10 cellular contexts compared by ENCODE assay signal in genomic region chr12:78865297-78865955, GRCh38. TPM values are rescaled to one million over a fixed set of nuclear protein-coding genes. Genes with fewer than 3 reads are reported as not detected.
DNase-seq lines count a peak whose midpoint lies in the region; ATAC-seq and TF ChIP-seq lines count a peak whose summit lies in the region.
"Had no signal": no experiment of that assay in that cellular context is flagged by ENCODE, and none has a peak within 500 bp of the region (broad histone marks: within the 10 kb centered on the region; RNA-seq: fewer than 3 reads in every experiment).

No MANE protein-coding gene starts in this region.

- H3K27ac ChIP-seq in SK-N-SH (ENCODE audit: low read depth in 2 of 2, low read length in 1 of 2) (peak overlapping the region; percentile 87 to 94), uterus (peak overlapping the region; percentile 68 to 86)

- peak overlapping the region; percentile 79 for H3K4me2 ChIP-seq in SK-N-SH

- peaks cover 3% of the 10 kb centered on the region; the same call in 1 of the 2 replicates for H3K9me3 Mint-ChIP-seq in WTC11

- WGBS in SK-N-SH (ENCODE audit: low lambda C conversion rate): 4% methylated on average over 11 of the region's 11 CpGs

- H4K20me1 ChIP-seq in SK-N-SH (ENCODE audit: insufficient read depth): no peaks in the 10 kb centered on the region; the same call in 1 of the 2 replicates

- no peaks in the 10 kb centered on the region for H3K9me3 ChIP-seq in SK-N-SH
- no peaks in the 10 kb centered on the region for H3K9me3 ChIP-seq in uterus

- intact Hi-C loops in uterus (cut with DNase I; ENCODE audit: low total_unique reads): no loop called here

- TF ChIP-seq EP300 in SK-N-SH (IDR thresholded peaks at IDR 0.05; ENCODE audit: borderline replicate concordance in 1 of 2, low read depth in 1 of 2, low read length in 1 of 2): no peak

- no peaks in the 10 kb centered on the region for H3K36me3 Mint-ChIP-seq in WTC11
- H3K36me3 Mint-ChIP-seq: naive thymus-derived CD8-positive, alpha-beta T cell had no signal

- H3K4me3 ChIP-seq in SK-N-SH (ENCODE audit: low read depth in 2 of 2, low read length in 1 of 2): peak overlapping the region; percentile 90 to 97
- peak overlapping the region; percentile 53 to 70 for H3K4me3 ChIP-seq in uterus

- H3F3A ChIP-seq in SK-N-SH (replicated peaks; ENCODE audit: insufficient read depth): peaks cover 17% of the 10 kb centered on the region

- TF ChIP-seq CTCF in SK-N-SH (IDR thresholded peaks at IDR 0.05): no peak
- no peak for TF ChIP-seq CTCF in WTC11 (IDR thresholded peaks at IDR 0.05)
- TF ChIP-seq CTCF in uterus (IDR thresholded peaks at IDR 0.05): no peak

- no peak for TF ChIP-seq POLR2A in uterus (IDR thresholded peaks at IDR 0.05)

- peaks cover 0 to 24% of the 10 kb centered on the region in 2 experiments for H3K36me3 ChIP-seq in SK-N-SH (replicated peaks in 1 of 2; ENCODE audit: control insufficient read depth in 1 of 2, insufficient read depth in 2 of 2, low read length in 1 of 2)
- no peaks in the 10 kb centered on the region for H3K36me3 ChIP-seq in uterus

- CTCF ChIA-PET in SK-N-SH (lab: Yijun Ruan, JAX): interaction anchor here (0.8 to 2.0 kb wide), 3 partner anchors 9 to 479 kb away, joined by 3 to 6 read pairs (median 4); no protein-coding TSS in a partner anchor
- CTCF ChIA-PET in WTC11 (lab: Charles Lee): no interaction called here

- POLR2A ChIA-PET in SK-N-SH (lab: Yijun Ruan, JAX): interaction anchor here (0.7 to 1.0 kb wide), 2 partner anchors 119 to 472 kb away, joined by 3 read pairs; no protein-coding TSS in a partner anchor
- POLR2A ChIA-PET in WTC11 (lab: Charles Lee): interaction anchor here (0.7 to 0.8 kb wide), 2 partner anchors 20 to 54 kb away, joined by 3 read pairs; no protein-coding TSS in a partner anchor

- H3K9ac ChIP-seq in SK-N-SH: peak overlapping the region; percentile 64

- no peak for TF ChIP-seq RAD21 in SK-N-SH (IDR thresholded peaks at IDR 0.05; ENCODE audit: low read length)

- H2AFZ ChIP-seq in SK-N-SH (ENCODE audit: low read depth): peak overlapping the region; percentile 82

- no peaks in the 10 kb centered on the region for H3K27me3 Mint-ChIP-seq in WTC11 (ENCODE audit: low read depth)

- peak overlapping the region; percentile 96 for H3K4me3 Mint-ChIP-seq in WTC11

- ATAC-seq in SK-N-SH treated with all-trans-retinoic acid at 6 μM for 48 hours (no peak), WTC11 (no peak), GM21723 (IDR thresholded peaks at IDR 0.05; ENCODE audit: unreplicated experiment) (no peak), HG03378 (IDR thresholded peaks at IDR 0.05; ENCODE audit: unreplicated experiment) (no peak)
- ATAC-seq: naive thymus-derived CD8-positive, alpha-beta T cell had no signal

- no peak for DNase-seq in SK-N-SH
- no peak for DNase-seq in WTC11 (ENCODE audit: low spot score)
- peak; percentile 41 for DNase-seq in iPS-NIHi11 (ENCODE audit: low spot score)
- no peak for DNase-seq in uterus
- no peak for DNase-seq in HuH-7.5 (ENCODE audit: low spot score)
- DNase-seq: DMS153; naive thymus-derived CD8-positive, alpha-beta T cell had no signal

- H3K79me2 ChIP-seq in SK-N-SH (ENCODE audit: insufficient read depth): peaks cover 52% of the 10 kb centered on the region

- H3K27me3 ChIP-seq in SK-N-SH (ENCODE audit: insufficient read depth) (no peaks in the 10 kb centered on the region), uterus (no peaks in the 10 kb centered on the region)

- peak overlapping the region; percentile 49 for H3K27ac Mint-ChIP-seq in WTC11
- H3K27ac Mint-ChIP-seq: naive thymus-derived CD8-positive, alpha-beta T cell had no signal

- H3K9me2 ChIP-seq in SK-N-SH: no peaks in the 10 kb centered on the region; the same call in 1 of the 2 replicates

- H3K4me1 Mint-ChIP-seq in WTC11: peaks cover 54% of the 10 kb centered on the region

- peaks cover 5 to 15% of the 10 kb centered on the region in 2 experiments; a peak in 2 of 4 replicates for H3K4me1 ChIP-seq in SK-N-SH (ENCODE audit: control insufficient read depth in 1 of 2, insufficient read depth in 2 of 2, low read depth in 1 of 2, low read length in 1 of 2)
- no peaks in the 10 kb centered on the region for H3K4me1 ChIP-seq in uterus

TF ChIP-seq in SK-N-SH, 30 proteins besides CTCF, POLR2A, EP300 and RAD21:
- TF ChIP-seq SIN3A (IDR thresholded peaks at IDR 0.05; ENCODE audit: borderline replicate concordance, low read depth, low read length): no peak
- TF ChIP-seq MEF2A (IDR thresholded peaks at IDR 0.05; ENCODE audit: borderline replicate concordance, low read depth): no peak

TF ChIP-seq in SK-N-SH treated with all-trans-retinoic acid at 6 μM for 48 hours, 23 proteins besides CTCF, POLR2A, EP300 and RAD21 (continues in another document):
- TF ChIP-seq PPARA (CRISPR knock-in tag; IDR thresholded peaks at IDR 0.05; ENCODE audit: borderline replicate concordance) (no peak), ZNF70 (CRISPR knock-in tag; IDR thresholded peaks at IDR 0.05) (no peak), ARNTL (CRISPR knock-in tag; IDR thresholded peaks at IDR 0.05; ENCODE audit: borderline replicate concordance, low read depth) (no peak), ZFP30 (CRISPR knock-in tag; IDR thresholded peaks at IDR 0.05) (no peak), PATZ1 (CRISPR knock-in tag; IDR thresholded peaks at IDR 0.05; ENCODE audit: borderline replicate concordance) (no peak), ZFP3 (CRISPR knock-in tag; IDR thresholded peaks at IDR 0.05) (no peak)

TF ChIP-seq in WTC11, 78 proteins besides CTCF, POLR2A, EP300 and RAD21:
- TF ChIP-seq RELA (CRISPR knock-in tag; IDR thresholded peaks at IDR 0.05; ENCODE audit: borderline replicate concordance): no peak
- no peak for TF ChIP-seq NFE2L1 (CRISPR knock-in tag; IDR thresholded peaks at IDR 0.05)
- TF ChIP-seq ZSCAN18 (CRISPR knock-in tag; IDR thresholded peaks at IDR 0.05): no peak
- TF ChIP-seq TCF7 (CRISPR knock-in tag; IDR thresholded peaks at IDR 0.05; ENCODE audit: low read depth): no peak
- TF ChIP-seq, protein P1, sequence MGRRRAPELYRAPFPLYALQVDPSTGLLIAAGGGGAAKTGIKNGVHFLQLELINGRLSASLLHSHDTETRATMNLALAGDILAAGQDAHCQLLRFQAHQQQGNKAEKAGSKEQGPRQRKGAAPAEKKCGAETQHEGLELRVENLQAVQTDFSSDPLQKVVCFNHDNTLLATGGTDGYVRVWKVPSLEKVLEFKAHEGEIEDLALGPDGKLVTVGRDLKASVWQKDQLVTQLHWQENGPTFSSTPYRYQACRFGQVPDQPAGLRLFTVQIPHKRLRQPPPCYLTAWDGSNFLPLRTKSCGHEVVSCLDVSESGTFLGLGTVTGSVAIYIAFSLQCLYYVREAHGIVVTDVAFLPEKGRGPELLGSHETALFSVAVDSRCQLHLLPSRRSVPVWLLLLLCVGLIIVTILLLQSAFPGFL (CRISPR knock-in tag; IDR thresholded peaks at IDR 0.05; ENCODE audit: borderline replicate concordance): no peak
- TF ChIP-seq GABPB1 (CRISPR knock-in tag; IDR thresholded peaks at IDR 0.05): no peak
- no peak for TF ChIP-seq CREM (CRISPR knock-in tag; IDR thresholded peaks at IDR 0.05)
- no peak for TF ChIP-seq IRF2 (CRISPR knock-in tag; IDR thresholded peaks at IDR 0.05; ENCODE audit: borderline replicate concordance, low read depth)
- no peak for TF ChIP-seq SMAD4 (CRISPR knock-in tag; IDR thresholded peaks at IDR 0.05)
- no peak for TF ChIP-seq SOX15 (CRISPR knock-in tag; IDR thresholded peaks at IDR 0.05)
- TF ChIP-seq HMGA2 (CRISPR knock-in tag; IDR thresholded peaks at IDR 0.05): no peak
- no peak for TF ChIP-seq TEAD4 (CRISPR knock-in tag; IDR thresholded peaks at IDR 0.05)
- TF ChIP-seq TP53 (CRISPR knock-in tag; IDR thresholded peaks at IDR 0.05): no peak
- no peak for TF ChIP-seq CREB1 (CRISPR knock-in tag; IDR thresholded peaks at IDR 0.05)
- no peak for TF ChIP-seq RORB (CRISPR knock-in tag; IDR thresholded peaks at IDR 0.05)
TF ChIP-seq in WTC11: peak in this region for 0.

RNA-seq across cellular contexts. Expression of gene SYT1, which starts 0.9 kb away (rescaled TPM):
- polyA plus RNA-seq in SK-N-SH (2012; rRNA removed): 12.7 and 17.0 TPM in 2 replicates
- polyA plus RNA-seq in SK-N-SH (2012; cell fraction: cytosol; rRNA removed): 19.5 and 23.3 TPM in 2 replicates
- 6.7 and 11.9 TPM in 2 replicates for polyA plus RNA-seq in SK-N-SH (2012; cell fraction: nucleus; rRNA removed)
- total RNA-seq in WTC11 (2021): 34.7 to 45.2 TPM (median 36.0 TPM) in 3 replicates
- 10 to 100 TPM in 3 of 4 donors, 1 to 10 TPM in 1; 9.7 to 24.3 (median 18.3) TPM for total RNA-seq in uterus
- total RNA-seq: naive thymus-derived CD8-positive, alpha-beta T cell had no signal
- polyA plus RNA-seq: naive thymus-derived CD8-positive, alpha-beta T cell had no signal
